2 cellular contexts compared by ENCODE assay signal in genomic region chr14:102630405-102630804, GRCh38.
TF ChIP-seq lines count a peak whose summit lies in the region.

No MANE protein-coding gene starts in this region.

TF ChIP-seq in IMR-90, 13 proteins besides CTCF, POLR2A, EP300 and RAD21:
- TF ChIP-seq MAZ (IDR thresholded peaks at IDR 0.05; ENCODE audit: borderline replicate concordance, low read depth, low read length) (no peak), RCOR1 (IDR thresholded peaks at IDR 0.05; ENCODE audit: insufficient replicate concordance, low read length) (no peak), SMC3 (IDR thresholded peaks at IDR 0.05; ENCODE audit: low read depth, low read length) (no peak), MXI1 (IDR thresholded peaks at IDR 0.05; ENCODE audit: borderline replicate concordance, low read depth, low read length) (no peak), FOS (IDR thresholded peaks at IDR 0.05; ENCODE audit: low read depth, low read length) (no peak), ELK1 (IDR thresholded peaks at IDR 0.05; ENCODE audit: borderline replicate concordance, low read depth, low read length) (no peak), USF2 (IDR thresholded peaks at IDR 0.05; ENCODE audit: low read depth, low read length) (no peak), RFX5 (IDR thresholded peaks at IDR 0.05; ENCODE audit: low read depth, low read length) (no peak), CEBPB (IDR thresholded peaks at IDR 0.05; ENCODE audit: low read depth, low read length) (no peak)

TF ChIP-seq in H1, 55 proteins besides CTCF, POLR2A, EP300 and RAD21:
- TF ChIP-seq RNF2 (IDR thresholded peaks at IDR 0.05; ENCODE audit: borderline replicate concordance, low read depth, low read length, missing control alignments, poor library complexity, severe bottlenecking), result no peak
- no peak for TF ChIP-seq YY1 (IDR thresholded peaks at IDR 0.05; ENCODE audit: low read depth, low read length)
- no peak for TF ChIP-seq RBBP5 (IDR thresholded peaks at IDR 0.05; ENCODE audit: borderline replicate concordance, low read depth, low read length)
- no peak for TF ChIP-seq SAP30 (IDR thresholded peaks at IDR 0.05; ENCODE audit: insufficient read depth, insufficient replicate concordance, low read length)
